15 cellular contexts compared by ENCODE assay signal in the genomic region with DNA sequence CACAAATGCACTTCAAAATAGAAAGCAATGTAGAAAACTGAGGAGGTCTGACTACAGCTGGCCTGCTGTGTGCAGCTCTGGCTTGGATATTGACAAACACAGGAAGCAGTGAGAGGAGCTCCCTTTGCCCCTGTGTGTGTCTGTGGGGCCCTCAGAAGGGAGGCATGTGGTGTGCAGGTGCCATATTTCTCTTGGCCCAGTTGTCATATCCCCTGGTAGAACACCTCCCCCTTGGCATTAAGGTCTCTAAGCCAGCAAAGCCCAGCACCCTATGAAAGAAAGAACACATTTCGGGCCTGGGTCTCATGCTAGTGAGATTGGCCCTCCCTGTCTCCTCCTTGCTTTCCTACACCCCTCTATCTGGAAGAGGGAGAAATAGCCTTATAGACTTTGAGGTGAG.
A peak's percentile ranks its signal among the peaks of the same experiment; 100 is the strongest.
DNase-seq lines count a peak whose midpoint lies in the region; ATAC-seq lines count a peak whose summit lies in the region.
"Had no signal": no experiment of that assay in that cellular context is flagged by ENCODE, and none has a peak within 500 bp of the region (broad histone marks: within the 10 kb centered on the region; RNA-seq: fewer than 3 reads in every experiment).

No MANE protein-coding gene starts in this region.

- no peak overlapping the region for H3K4me3 Mint-ChIP-seq in activated CD4-positive, alpha-beta T cell treated with anti-CD3 and anti-CD28 coated beads, Interleukin-2, amount 10 ng/mL, durations not matched to agents 24 days and 14 days
- no peak overlapping the region for H3K4me3 Mint-ChIP-seq in activated CD4-positive, alpha-beta T cell treated with anti-CD3 and anti-CD28 coated beads, Interleukin-2, amount 10 ng/mL, durations not matched to agents 7 days and 5 days
- H3K4me3 Mint-ChIP-seq: B cell; CD4-positive, alpha-beta T cell; GM23338 had no signal

- no peaks in the 10 kb centered on the region for H3K27me3 Mint-ChIP-seq in activated CD4-positive, alpha-beta T cell treated with anti-CD3 and anti-CD28 coated beads, Interleukin-2, amount 10 ng/mL, durations not matched to agents 24 days and 14 days
- H3K27me3 Mint-ChIP-seq in activated CD4-positive, alpha-beta T cell treated with anti-CD3 and anti-CD28 coated beads, Interleukin-2, amount 10 ng/mL, durations not matched to agents 7 days and 5 days = no peaks in the 10 kb centered on the region
- H3K27me3 Mint-ChIP-seq: B cell had no signal

- no peak for ATAC-seq in HG03520 (IDR thresholded peaks at IDR 0.05; ENCODE audit: unreplicated experiment)
- ATAC-seq in GM18909 (IDR thresholded peaks at IDR 0.05; ENCODE audit: poor library complexity, unreplicated experiment) = no peak
- ATAC-seq: GM12878, GM23338, K562 had no signal

- POLR2A ChIA-PET in activated CD4-positive, alpha-beta T cell treated with anti-CD3 and anti-CD28 coated beads, Interleukin-2, amount 10 ng/mL, durations not matched to agents 7 days and 5 days (lab: Charles Lee) = no interaction called here

- H3K4me1 Mint-ChIP-seq in activated CD4-positive, alpha-beta T cell treated with anti-CD3 and anti-CD28 coated beads, Interleukin-2, amount 10 ng/mL, durations not matched to agents 24 days and 14 days = no peaks in the 10 kb centered on the region
- no peaks in the 10 kb centered on the region for H3K4me1 Mint-ChIP-seq in activated CD4-positive, alpha-beta T cell treated with anti-CD3 and anti-CD28 coated beads, Interleukin-2, amount 10 ng/mL, durations not matched to agents 7 days and 5 days
- H3K4me1 Mint-ChIP-seq: B cell, GM23338 had no signal

- no peak overlapping the region for H3K27ac Mint-ChIP-seq in activated CD4-positive, alpha-beta T cell treated with anti-CD3 and anti-CD28 coated beads, Interleukin-2, amount 10 ng/mL, durations not matched to agents 24 days and 14 days
- no peak overlapping the region for H3K27ac Mint-ChIP-seq in activated CD4-positive, alpha-beta T cell treated with anti-CD3 and anti-CD28 coated beads, Interleukin-2, amount 10 ng/mL, durations not matched to agents 7 days and 5 days
- H3K27ac Mint-ChIP-seq: B cell; CD4-positive, alpha-beta T cell had no signal

- CTCF ChIA-PET in activated CD4-positive, alpha-beta T cell treated with anti-CD3 and anti-CD28 coated beads, Interleukin-2, amount 10 ng/mL, durations not matched to agents 7 days and 5 days (lab: Charles Lee) = no interaction called here

- H3K9me3 Mint-ChIP-seq in activated CD4-positive, alpha-beta T cell treated with anti-CD3 and anti-CD28 coated beads, Interleukin-2, amount 10 ng/mL, durations not matched to agents 24 days and 14 days = no peaks in the 10 kb centered on the region
- H3K9me3 Mint-ChIP-seq in activated CD4-positive, alpha-beta T cell treated with anti-CD3 and anti-CD28 coated beads, Interleukin-2, amount 10 ng/mL, durations not matched to agents 7 days and 5 days = no peaks in the 10 kb centered on the region
- H3K9me3 Mint-ChIP-seq: CD4-positive, alpha-beta T cell; GM23338 had no signal

- peak; percentile 37 for DNase-seq in activated CD4-positive, alpha-beta T cell treated with anti-CD3 and anti-CD28 coated beads, Interleukin-2, amount 10 ng/mL, durations not matched to agents 24 days and 14 days
- no peak for DNase-seq in activated CD4-positive, alpha-beta T cell treated with anti-CD3 and anti-CD28 coated beads, Interleukin-2, amount 10 ng/mL, durations not matched to agents 7 days and 5 days
- DNase-seq in NCI-H69 (lab: John Stamatoyannopoulos, UW) (peak; percentile 36), left kidney (ENCODE audit: low read depth, low spot score) (peak; percentile 9)
- DNase-seq: Caco-2; CD4-positive, alpha-beta T cell; DMS79 treated with DMSO at 0.1 percent for 48 hours; EL; HCEC 1CT had no signal

- H3K36me3 Mint-ChIP-seq in activated CD4-positive, alpha-beta T cell treated with anti-CD3 and anti-CD28 coated beads, Interleukin-2, amount 10 ng/mL, durations not matched to agents 24 days and 14 days (ENCODE audit: low read depth) = no peaks in the 10 kb centered on the region
- no peaks in the 10 kb centered on the region for H3K36me3 Mint-ChIP-seq in activated CD4-positive, alpha-beta T cell treated with anti-CD3 and anti-CD28 coated beads, Interleukin-2, amount 10 ng/mL, durations not matched to agents 7 days and 5 days (ENCODE audit: low read depth)

- intact Hi-C loops in activated CD4-positive, alpha-beta T cell treated with anti-CD3 and anti-CD28 coated beads, Interleukin-2, amount 10 ng/mL, durations not matched to agents 24 days and 14 days (cut with micrococcal nuclease) = no loop called here
